In the genomic region with DNA sequence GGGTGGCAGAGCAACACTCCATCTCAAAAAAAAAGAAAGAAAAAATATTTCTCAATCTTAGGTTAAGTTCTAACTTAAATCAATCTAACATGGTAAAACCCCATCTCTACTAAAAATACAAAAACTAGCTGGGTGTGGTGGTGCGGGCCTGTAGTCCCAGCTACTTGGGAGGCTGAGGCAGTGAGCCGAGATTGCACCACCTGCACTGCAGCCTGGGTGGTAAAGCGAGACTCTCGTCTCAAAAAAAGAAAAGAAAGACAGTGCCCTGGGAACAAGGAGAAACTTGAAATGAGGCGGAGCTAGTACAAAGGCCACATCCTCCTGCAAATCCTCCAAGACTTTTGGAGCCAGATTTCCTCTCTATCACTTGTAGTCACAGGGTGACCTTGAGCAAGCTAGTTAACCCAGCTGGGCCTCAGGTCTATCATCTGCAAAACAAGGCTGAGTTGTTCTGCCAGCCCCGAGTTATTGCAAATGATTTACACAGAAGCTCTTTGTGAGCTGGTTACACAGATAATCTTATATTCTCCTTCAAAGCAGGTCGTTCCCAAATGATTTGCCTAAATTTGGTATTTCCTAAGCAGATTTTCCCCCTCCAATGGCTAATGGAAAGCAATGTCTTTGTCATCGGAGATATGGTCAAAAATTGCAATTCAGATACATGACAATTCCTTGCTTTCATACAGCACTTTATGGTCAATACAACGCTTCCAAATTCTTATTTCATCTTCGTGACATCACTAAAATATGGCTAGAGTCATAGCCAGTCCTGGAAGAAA, we compare ENCODE assay signal across 9 cellular contexts. TPM values are rescaled to one million over a fixed set of nuclear protein-coding genes. Genes with fewer than 3 reads are reported as not detected.
DNase-seq lines count a peak whose midpoint lies in the region; ATAC-seq, FAIRE-seq and TF ChIP-seq lines count a peak whose summit lies in the region.
"Had no signal": no experiment of that assay in that cellular context is flagged by ENCODE, and none has a peak within 500 bp of the region (broad histone marks: within the 10 kb centered on the region; RNA-seq: fewer than 3 reads in every experiment).

No MANE protein-coding gene starts in this region.

- FAIRE-seq in pancreas (lab: Jason Lieb, UNC), result no peak

- H3K4me3 ChIP-seq in Panc1 (ENCODE audit: low read depth in 2 of 2, low read length in 2 of 2), result no peak overlapping the region; a peak in 1 of 4 replicates
- peak overlapping the region in 38 of 59 donors; percentile 1 to 96 (median 78) for H3K4me3 ChIP-seq in dorsolateral prefrontal cortex
- H3K4me3 ChIP-seq in pancreas, result peak overlapping the region in 2 of 4 donors; percentile 87 to 90

- in situ Hi-C loops in Panc1 (cut with HindIII; ENCODE audit: low pct_unique_long_range_greater_than_20kb, low sequenced_read_pairs), result no loop called here

- no peak for DNase-seq in activated CD4-positive, alpha-beta T cell treated with anti-CD3 and anti-CD28 coated beads, Interleukin-2, amount 10 ng/mL, durations not matched to agents 7 days and 5 days
- no peak for DNase-seq in activated CD4-positive, alpha-beta T cell treated with anti-CD3 and anti-CD28 coated beads for 48 hours
- DNase-seq in Panc1 (ENCODE audit: low read depth, low spot score), result no peak
- no peak for DNase-seq in dorsolateral prefrontal cortex
- peak in 3 of 6 donors; percentile 48 to 67 (median 66) for DNase-seq in pancreas
- no peak for DNase-seq in A172 (ENCODE audit: low spot score)
- DNase-seq in caudate nucleus (lab: John Stamatoyannopoulos, UW), result no peak
- no peak for DNase-seq in stimulated activated naive CD4-positive, alpha-beta T cell (lab: John Stamatoyannopoulos, UW)
- DNase-seq: upper lobe of right lung had no signal

- intact Hi-C loops in Panc1 (cut with micrococcal nuclease; ENCODE audit: unreplicated experiment), result no loop called here
- intact Hi-C loops in dorsolateral prefrontal cortex (cut with DNase I), result no loop called here
- intact Hi-C loops in pancreas (cut with DNase I), result no loop called here

- no peaks in the 10 kb centered on the region; the same call in 1 of the 2 replicates for H3K36me3 ChIP-seq in Panc1 (ENCODE audit: control insufficient read depth, insufficient read depth, low read length)
- H3K36me3 ChIP-seq in pancreas, result peaks cover 0 to 23% (median 0%) of the 10 kb centered on the region in 3 donors

- CTCF ChIA-PET in activated CD4-positive, alpha-beta T cell treated with anti-CD3 and anti-CD28 coated beads, Interleukin-2, amount 10 ng/mL, durations not matched to agents 7 days and 5 days (lab: Charles Lee), result no interaction called here
- CTCF ChIA-PET in Panc1 (lab: Charles Lee), result no interaction called here

- H3K9me3 Mint-ChIP-seq in activated CD4-positive, alpha-beta T cell treated with anti-CD3 and anti-CD28 coated beads, Interleukin-2, amount 10 ng/mL, durations not matched to agents 7 days and 5 days, result peaks cover 4% of the 10 kb centered on the region

- peaks cover 18% of the 10 kb centered on the region for H3K4me1 Mint-ChIP-seq in activated CD4-positive, alpha-beta T cell treated with anti-CD3 and anti-CD28 coated beads, Interleukin-2, amount 10 ng/mL, durations not matched to agents 7 days and 5 days

- no peak for ATAC-seq in Panc1
- ATAC-seq in pancreas, result peak; percentile 9 to 50 (median 32)
- ATAC-seq: upper lobe of right lung had no signal

- TF ChIP-seq CTCF in Panc1 (IDR thresholded peaks at IDR 0.05) (no peak), dorsolateral prefrontal cortex (IDR thresholded peaks at IDR 0.05 in 54 of 56, conservative IDR thresholded peaks at IDR 0.05 in 2 of 56; ENCODE audit: low read depth in 1 of 56, partially characterized antibody in 56 of 56) (no peak), pancreas (IDR thresholded peaks at IDR 0.05) (no peak)

- no peaks in the 10 kb centered on the region for H3K27me3 Mint-ChIP-seq in activated CD4-positive, alpha-beta T cell treated with anti-CD3 and anti-CD28 coated beads, Interleukin-2, amount 10 ng/mL, durations not matched to agents 7 days and 5 days

- H3K27ac Mint-ChIP-seq in activated CD4-positive, alpha-beta T cell treated with anti-CD3 and anti-CD28 coated beads, Interleukin-2, amount 10 ng/mL, durations not matched to agents 7 days and 5 days, result peak overlapping the region; percentile 27

- peaks cover 15% of the 10 kb centered on the region for H3K36me3 Mint-ChIP-seq in activated CD4-positive, alpha-beta T cell treated with anti-CD3 and anti-CD28 coated beads, Interleukin-2, amount 10 ng/mL, durations not matched to agents 7 days and 5 days (ENCODE audit: low read depth)

- TSS peak; percentile 75 for BruUV-seq in Panc1 (replicated peaks; lab: Mats Ljungman, UMichigan)

- POLR2A ChIA-PET in activated CD4-positive, alpha-beta T cell treated with anti-CD3 and anti-CD28 coated beads, Interleukin-2, amount 10 ng/mL, durations not matched to agents 7 days and 5 days (lab: Charles Lee), result no interaction called here
- POLR2A ChIA-PET in Panc1 (lab: Charles Lee), result interaction anchor here (0.7 kb wide), 1 partner anchor 1640 kb away, joined by 4 read pairs; the partner anchor contains the start of gene APOL4

- H3K27ac ChIP-seq in Panc1 (ENCODE audit: low read length) (no peak overlapping the region), dorsolateral prefrontal cortex (peak overlapping the region in 28 of 59 donors; percentile 0 to 91 (median 40)), pancreas (peak overlapping the region; percentile 1 to 95 (median 53)), caudate nucleus (ENCODE audit: low read depth, low read length) (no peak overlapping the region)

- WGBS in pancreas, 2 donors, result 21 to 26% methylated on average over 10 of the region's 10 CpGs

- H3K4me1 ChIP-seq in Panc1 (ENCODE audit: control insufficient read depth, insufficient read depth, low read length), result no peaks in the 10 kb centered on the region
- H3K4me1 ChIP-seq in pancreas, result peaks cover 4 to 15% (median 5%) of the 10 kb centered on the region in 3 donors

- H3K4me3 Mint-ChIP-seq in activated CD4-positive, alpha-beta T cell treated with anti-CD3 and anti-CD28 coated beads, Interleukin-2, amount 10 ng/mL, durations not matched to agents 7 days and 5 days, result peak overlapping the region; percentile 88

- H3K27me3 ChIP-seq in Panc1 (ENCODE audit: control insufficient read depth, insufficient read depth, low read length), result no peaks in the 10 kb centered on the region
- H3K27me3 ChIP-seq in dorsolateral prefrontal cortex, result no peaks in the 10 kb centered on the region
- H3K27me3 ChIP-seq in pancreas, result no peaks in the 10 kb centered on the region
- H3K27me3 ChIP-seq: upper lobe of right lung had no signal

- H3K9me3 ChIP-seq in Panc1 (ENCODE audit: control insufficient read depth, insufficient read depth, low read depth, low read length) (no peaks in the 10 kb centered on the region), pancreas (no peaks in the 10 kb centered on the region)
- H3K9me3 ChIP-seq: upper lobe of right lung had no signal

RNA-seq across cellular contexts. Expression of gene ANKRD54, which starts 1.9 kb away (rescaled TPM):
- total RNA-seq in activated CD4-positive, alpha-beta T cell treated with anti-CD3 and anti-CD28 coated beads, Interleukin-2, amount 10 ng/mL, durations not matched to agents 7 days and 5 days, result 10 to 100 TPM; 26.7 to 27.4 TPM
- total RNA-seq in Panc1 (2021; ENCODE audit: unreplicated experiment) (28.1 TPM), dorsolateral prefrontal cortex (10 to 100 TPM; 19.3 to 37.9 (median 27.8) TPM), pancreas (10 to 100 TPM; 11.4 to 18.1 (median 15.2) TPM)
- 37.0 TPM for polyA plus RNA-seq in Panc1 (2012; ENCODE audit: insufficient read length)
- 10 to 100 TPM; 22.6 to 24.0 TPM for polyA plus RNA-seq in pancreas
- total RNA-seq in A172 (2014; rRNA removed; shearing (Covaris generic)), result 22.4 and 30.5 TPM in 2 replicates

RNA-seq across cellular contexts. Expression of gene EIF3L, which starts 7.0 kb away (rescaled TPM):
- total RNA-seq in activated CD4-positive, alpha-beta T cell treated with anti-CD3 and anti-CD28 coated beads, Interleukin-2, amount 10 ng/mL, durations not matched to agents 7 days and 5 days, result 100 to 1,000 TPM; 444 to 449 TPM
- 211 TPM for total RNA-seq in Panc1 (2021; ENCODE audit: unreplicated experiment)
- polyA plus RNA-seq in Panc1 (2012; ENCODE audit: insufficient read length), result 226 TPM
- total RNA-seq in dorsolateral prefrontal cortex, result 100 to 1,000 TPM; 134 to 326 (median 235) TPM
- 100 to 1,000 TPM; 267 to 412 (median 348) TPM for total RNA-seq in pancreas
- 100 to 1,000 TPM; 162 to 242 TPM for polyA plus RNA-seq in pancreas
- total RNA-seq in A172 (2014; rRNA removed; shearing (Covaris generic)), result 161 and 170 TPM in 2 replicates

RNA-seq across cellular contexts. Expression of gene GALR3, which starts 19.0 kb away (rescaled TPM):
- not detected for total RNA-seq in activated CD4-positive, alpha-beta T cell treated with anti-CD3 and anti-CD28 coated beads, Interleukin-2, amount 10 ng/mL, durations not matched to agents 7 days and 5 days
- total RNA-seq in Panc1 (2021; ENCODE audit: unreplicated experiment) (not detected), dorsolateral prefrontal cortex (1 to 10 TPM in 16 of 120 experiments, under 1 TPM in 35, not detected in 69; 0.41 to 2.6 (median 0.69) TPM), pancreas (under 1 TPM in 4 of 6 donors, not detected in 2; 0.19 to 0.75 (median 0.42) TPM)
- polyA plus RNA-seq in Panc1 (2012; ENCODE audit: insufficient read length), result not detected
- polyA plus RNA-seq in pancreas, result under 1 TPM in 1 of 2 donors, not detected in 1; 0.65 TPM
- total RNA-seq in A172 (2014; rRNA removed; shearing (Covaris generic)), result not detected in 2 replicates
- total RNA-seq: upper lobe of right lung had no signal

RNA-seq across cellular contexts. Expression of gene GCAT, which starts 34.5 kb away (rescaled TPM):
- total RNA-seq in activated CD4-positive, alpha-beta T cell treated with anti-CD3 and anti-CD28 coated beads, Interleukin-2, amount 10 ng/mL, durations not matched to agents 7 days and 5 days, result 10 to 100 TPM; 10.4 to 12.0 TPM
- 11.2 TPM for total RNA-seq in Panc1 (2021; ENCODE audit: unreplicated experiment)
- polyA plus RNA-seq in Panc1 (2012; ENCODE audit: insufficient read length), result 10.0 TPM
- 10 to 100 TPM; 19.4 to 39.6 (median 27.9) TPM for total RNA-seq in dorsolateral prefrontal cortex
- total RNA-seq in pancreas, result 10 to 100 TPM; 27.1 to 54.8 (median 37.8) TPM
- 10 to 100 TPM; 30.9 to 62.7 TPM for polyA plus RNA-seq in pancreas
- 8.8 and 11.4 TPM in 2 replicates for total RNA-seq in A172 (2014; rRNA removed; shearing (Covaris generic))

Comparison
In these comparisons a context has a peak if more than half of its experiments do, and no peak if none do; other contexts are left out.
1. H3K27ac ChIP-seq: peak in pancreas (4 of 4); none in Panc1 (single experiment) and caudate nucleus (single experiment).
2. H3K4me3 ChIP-seq: peak in dorsolateral prefrontal cortex (38 of 59); none in Panc1 (0 of 2).